In genomic region chr18:77320960-77321559, GRCh38 we compare ENCODE assay signal across 1 cellular context.
TF ChIP-seq lines count a peak whose summit lies in the region.

No MANE protein-coding gene starts in this region.

TF ChIP-seq in SK-N-SH, 30 proteins besides CTCF, POLR2A, EP300 and RAD21 (continued from another document):
- TF ChIP-seq, protein P1, sequence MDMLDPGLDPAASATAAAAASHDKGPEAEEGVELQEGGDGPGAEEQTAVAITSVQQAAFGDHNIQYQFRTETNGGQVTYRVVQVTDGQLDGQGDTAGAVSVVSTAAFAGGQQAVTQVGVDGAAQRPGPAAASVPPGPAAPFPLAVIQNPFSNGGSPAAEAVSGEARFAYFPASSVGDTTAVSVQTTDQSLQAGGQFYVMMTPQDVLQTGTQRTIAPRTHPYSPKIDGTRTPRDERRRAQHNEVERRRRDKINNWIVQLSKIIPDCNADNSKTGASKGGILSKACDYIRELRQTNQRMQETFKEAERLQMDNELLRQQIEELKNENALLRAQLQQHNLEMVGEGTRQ (IDR thresholded peaks at IDR 0.05; ENCODE audit: borderline replicate concordance, low read depth, low read length) = no peak
- no peak for TF ChIP-seq POLR2AphosphoS5 (IDR thresholded peaks at IDR 0.05; ENCODE audit: low read depth, low read length)
- TF ChIP-seq RCOR1 (IDR thresholded peaks at IDR 0.05; ENCODE audit: low read length) = no peak
- TF ChIP-seq EZH2phosphoT487 (IDR thresholded peaks at IDR 0.05; ENCODE audit: borderline replicate concordance, low read depth) = no peak
- TF ChIP-seq FOXJ3 (CRISPR knock-in tag; IDR thresholded peaks at IDR 0.05) = no peak
- no peak for TF ChIP-seq SMC3 (IDR thresholded peaks at IDR 0.05; ENCODE audit: low read depth, low read length)
